Comparison of ENCODE assay signal across 28 cellular contexts in the genomic region with DNA sequence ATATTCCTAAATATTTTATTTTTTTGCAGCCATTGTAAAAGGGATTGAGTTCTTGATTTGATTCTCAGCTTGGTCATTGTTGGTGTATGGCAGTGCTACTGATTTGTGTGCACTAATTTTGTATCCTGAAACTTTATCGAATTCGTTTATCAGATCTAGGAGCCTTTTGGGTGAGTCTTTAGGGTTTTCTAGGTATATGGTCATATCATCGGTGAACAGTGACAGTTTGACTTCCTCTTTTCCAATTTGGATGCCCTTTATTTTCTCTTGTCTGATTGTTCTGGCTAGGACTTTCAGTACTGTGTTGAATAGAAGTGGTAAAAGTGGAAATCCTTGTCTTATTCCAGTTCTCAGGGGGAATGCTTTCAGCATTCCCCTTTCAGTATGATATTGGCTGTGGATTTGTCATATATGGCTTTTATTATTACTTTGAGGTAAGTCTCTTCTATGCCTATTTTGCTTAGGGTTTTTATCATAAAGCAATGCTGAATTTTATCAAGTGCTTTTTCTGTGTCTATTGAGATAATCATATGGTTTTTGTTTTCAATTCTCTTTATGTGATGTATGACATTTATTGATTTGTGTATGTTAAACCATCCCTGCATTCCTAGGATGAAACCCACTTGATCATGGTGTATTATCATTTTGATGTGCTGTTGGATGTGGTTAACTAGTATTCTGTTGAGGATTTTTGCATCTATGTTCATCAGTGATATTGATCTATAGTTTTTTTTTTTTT.
"Had no signal": no experiment of that assay in that cellular context is flagged by ENCODE, and none has a peak within 500 bp of the region (broad histone marks: within the 10 kb centered on the region; RNA-seq: fewer than 3 reads in every experiment).

No MANE protein-coding gene starts in this region.

- H3K27me3 ChIP-seq: brain microvascular endothelial cell had no signal

- H3K27ac ChIP-seq: brain microvascular endothelial cell, PC-9, RWPE1, VCaP had no signal

- H3K4me2 ChIP-seq: PC-9 had no signal

- ATAC-seq: activated naive CD8-positive, alpha-beta T cell treated with anti-CD3 and anti-CD28 coated beads, Interleukin-2, amount 50 U/mL, for 24 hours; activated T-cell treated with anti-CD3 and anti-CD28 coated beads, Interleukin-2, amount 50 U/mL, for 4 hours; Right ventricle myocardium inferior had no signal

- FAIRE-seq: RCC 7860 had no signal

- DNase-seq: activated B cell treated with CpG ODN at 0.5 μM for 24 hours; activated CD4-positive, alpha-beta memory T cell treated with anti-CD3 and anti-CD28 coated beads for 36 hours; activated CD4-positive, alpha-beta T cell treated with anti-CD3 and anti-CD28 coated beads for 4 hours; activated CD4-positive, alpha-beta T cell treated with anti-CD3 and anti-CD28 coated beads, Interleukin-2, amount 50 U/mL, for 1 hour; activated CD4-positive, CD25-positive, alpha-beta regulatory T cell treated with anti-CD3 and anti-CD28 coated beads, Interleukin-2, amount 50 U/mL, for 72 hours; activated CD8-positive, alpha-beta memory T cell treated with anti-CD3 and anti-CD28 coated beads, Interleukin-2, amount 50 U/mL, for 4 hours; activated gamma-delta T cell treated with Interleukin-2 at 50 U/mL for 16 hours; activated naive CD4-positive, alpha-beta T cell treated with anti-CD3 and anti-CD28 coated beads for 36 hours; activated naive CD8-positive, alpha-beta T cell treated with anti-CD3 and anti-CD28 coated beads, Interleukin-2, amount 50 U/mL, for 24 hours; activated T-cell treated with anti-CD3 and anti-CD28 coated beads for 4 hours; activated T-cell treated with anti-CD3 and anti-CD28 coated beads, Interleukin-2, amount 50 U/mL, for 4 hours; anterior cingulate cortex; brain microvascular endothelial cell; cortex of kidney; MM.1S; MV-4-11; NCI-H1092; NCI-H1436 treated with DMSO at 0.1 percent for 48 hours; NCI-H1694 treated with DMSO at 0.1 percent for 48 hours; NCI-H2029; NCI-H345; NCI-H524 treated with DMSO at 0.1 percent for 48 hours; PC-9; T1000 had no signal

- H3K36me3 ChIP-seq: brain microvascular endothelial cell had no signal

- H3K4me3 ChIP-seq: PC-9 had no signal

- H2AFZ ChIP-seq: PC-9 had no signal
